17 cellular contexts compared by ENCODE assay signal in genomic region chr7:43501881-43502280, GRCh38.
DNase-seq lines count a peak whose midpoint lies in the region; TF ChIP-seq lines count a peak whose summit lies in the region.
"Had no signal": no experiment of that assay in that cellular context is flagged by ENCODE, and none has a peak within 500 bp of the region (broad histone marks: within the 10 kb centered on the region; RNA-seq: fewer than 3 reads in every experiment).

No MANE protein-coding gene starts in this region.

- H3K4me3 ChIP-seq in astrocyte of the spinal cord (ENCODE audit: low read depth, low read length), result no peak overlapping the region
- H3K4me3 ChIP-seq: ascending aorta, transverse colon had no signal

- in situ Hi-C loops in astrocyte of the spinal cord (cut with HindIII; ENCODE audit: low sequenced_read_pairs), result no loop called here

- DNase-seq in NOMO-1 (lab: John Stamatoyannopoulos, UW; ENCODE audit: unreplicated experiment in 2 of 2), result peak; percentile 4 to 47
- no peak for DNase-seq in NOMO-1 treated with dmso at 0.1 percent for 144 hours (lab: John Stamatoyannopoulos, UW; ENCODE audit: unreplicated experiment)
- peak; percentile 58 for DNase-seq in astrocyte of the spinal cord (ENCODE audit: low read depth, low spot score)
- DNase-seq in kidney glomerular epithelial cell (lab: John Stamatoyannopoulos, UW), result peak; percentile 27
- no peak for DNase-seq in NCI-H1092 treated with DMSO at 0.1 percent for 48 hours (lab: John Stamatoyannopoulos, UW)
- no peak for DNase-seq in amygdala (lab: John Stamatoyannopoulos, UW)
- DNase-seq in NAMALWA (ENCODE audit: low spot score), result no peak
- DNase-seq in SIG-M5 treated with dmso at 0.1 percent for 504 hours (lab: John Stamatoyannopoulos, UW; ENCODE audit: unreplicated experiment), result no peak
- DNase-seq: 8988T; activated CD8-positive, alpha-beta T cell treated with anti-CD3 and anti-CD28 coated beads for 36 hours; CD8-positive, alpha-beta memory T cell; kidney; NCI-H1105; NCI-H226; OCI-M1; transverse colon had no signal

- TF ChIP-seq CTCF in astrocyte of the spinal cord (IDR thresholded peaks at IDR 0.05; ENCODE audit: low read depth, low read length), result no peak

Comparison
In these comparisons a context has a peak if more than half of its experiments do, and no peak if none do; other contexts are left out.
1. DNase-seq: peak in NOMO-1 (2 of 2), astrocyte of the spinal cord (single experiment) and kidney glomerular epithelial cell (single experiment); none in NOMO-1 treated with dmso at 0.1 percent for 144 hours (single experiment), NCI-H1092 treated with DMSO at 0.1 percent for 48 hours (single experiment), amygdala (0 of 56), NAMALWA (single experiment) and SIG-M5 treated with dmso at 0.1 percent for 504 hours (single experiment).